ENCODE assay signal across 8 cellular contexts in the genomic region with DNA sequence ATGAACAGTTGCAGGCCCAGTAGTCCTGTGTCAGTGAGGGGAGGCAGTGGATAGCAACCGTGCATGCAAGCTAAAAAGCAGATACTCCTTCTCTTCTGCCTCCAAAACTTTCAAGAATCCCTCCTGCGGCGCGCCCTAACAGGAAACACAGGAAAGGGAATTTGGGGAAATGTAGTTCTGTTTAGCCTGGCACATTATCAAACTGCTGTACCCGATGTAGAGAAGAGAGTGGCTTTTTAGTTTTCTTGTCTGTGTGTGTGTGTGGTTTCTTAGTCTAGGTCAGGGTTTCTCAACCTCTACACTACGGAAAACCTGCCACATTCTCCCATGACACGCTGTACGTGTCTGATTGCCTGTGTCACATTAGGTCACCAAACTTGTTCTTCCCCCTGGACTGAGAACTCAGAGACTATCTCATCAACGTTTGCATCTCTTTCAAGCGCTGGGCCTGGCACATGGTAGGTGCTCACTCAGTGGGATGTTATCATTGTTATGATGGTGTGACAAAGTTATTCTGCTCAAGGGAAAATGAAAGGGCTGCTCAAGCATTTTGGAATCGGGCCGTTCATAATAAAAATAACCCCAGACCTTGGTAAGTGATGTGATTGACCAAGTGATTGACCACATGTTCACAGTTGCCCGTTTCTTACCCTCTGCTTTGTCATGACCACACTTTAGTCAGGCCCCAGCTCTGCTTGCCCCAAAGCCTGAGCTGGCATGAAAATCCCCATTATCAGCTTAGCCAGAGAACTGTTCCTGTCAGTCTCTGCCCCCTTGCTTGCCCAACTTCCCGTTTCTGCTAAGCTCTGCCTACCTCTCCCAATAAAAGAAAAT. TPM values are rescaled to one million over a fixed set of nuclear protein-coding genes. Genes with fewer than 3 reads are reported as not detected.
DNase-seq lines count a peak whose midpoint lies in the region; ATAC-seq, FAIRE-seq and TF ChIP-seq lines count a peak whose summit lies in the region.

No MANE protein-coding gene starts in this region.

- H3K36me3 ChIP-seq in KMS-11 (ENCODE audit: insufficient read depth) = no peaks in the 10 kb centered on the region

- peak overlapping the region; percentile 9 to 74 for H3K27ac Mint-ChIP-seq in natural killer cell

- peak overlapping the region; percentile 18 for H3K27ac ChIP-seq in C4-2B
- H3K27ac ChIP-seq in KMS-11 = peak overlapping the region; percentile 32

- peak overlapping the region; percentile 8 for H3K4me2 ChIP-seq in KMS-11

- no peak overlapping the region; the same call in 1 of the 2 replicates for H3K9ac ChIP-seq in KMS-11

- no peaks in the 10 kb centered on the region for H3K27me3 ChIP-seq in KMS-11 (ENCODE audit: insufficient read depth, low read depth)

- peak overlapping the region; percentile 60 for H2AFZ ChIP-seq in KMS-11 (ENCODE audit: low read depth)

- TF ChIP-seq CTCF in C4-2B (conservative IDR thresholded peaks at IDR 0.05) (no peak), KMS-11 (conservative IDR thresholded peaks at IDR 0.05; ENCODE audit: low read depth, low read length) (no peak), astrocyte of the spinal cord (IDR thresholded peaks at IDR 0.05; ENCODE audit: low read depth, low read length) (no peak), natural killer cell (IDR thresholded peaks at IDR 0.05) (no peak)

- ATAC-seq in natural killer cell = peak; percentile 78 to 81 (median 80)

- in situ Hi-C loops in astrocyte of the spinal cord (cut with HindIII; ENCODE audit: low sequenced_read_pairs) = loop anchor here (25.0 kb wide), 1 partner anchor 255 kb away; a partner anchor contains a TSS

- DNase-seq in astrocyte of the spinal cord (ENCODE audit: low read depth, low spot score) (peak; percentile 45), natural killer cell (peak; percentile 24), NCI-H2081 (lab: John Stamatoyannopoulos, UW) (no peak), NCI-H524 treated with DMSO at 0.1 percent for 48 hours (lab: John Stamatoyannopoulos, UW) (no peak), urothelium cell line (ENCODE audit: low spot score) (no peak), posterior cingulate gyrus (no peak)

- H3K27me3 Mint-ChIP-seq in natural killer cell (ENCODE audit: low read depth in 2 of 2) = peaks cover 10 to 35% of the 10 kb centered on the region in 2 donors

- peak overlapping the region; percentile 25 for H3K4me3 Mint-ChIP-seq in natural killer cell

- no peaks in the 10 kb centered on the region for H3K36me3 Mint-ChIP-seq in natural killer cell

- no peaks in the 10 kb centered on the region for H4K20me1 ChIP-seq in KMS-11 (ENCODE audit: insufficient read depth)

- no peaks in the 10 kb centered on the region for H3K9me3 Mint-ChIP-seq in natural killer cell

- no peaks in the 10 kb centered on the region for H3K79me2 ChIP-seq in KMS-11 (ENCODE audit: insufficient read depth, low read depth)

- intact Hi-C loops in natural killer cell (cut with micrococcal nuclease) (no loop called here), posterior cingulate gyrus (cut with DNase I) (no loop called here)

- H3K4me3 ChIP-seq in KMS-11 (IDR thresholded peaks at IDR 0.05; ENCODE audit: insufficient read depth, low read depth, low read length) = no peak overlapping the region
- no peak overlapping the region for H3K4me3 ChIP-seq in astrocyte of the spinal cord (ENCODE audit: low read depth, low read length)

- no peak for FAIRE-seq in urothelium cell line (lab: Jason Lieb, UNC)

- peaks cover 19% of the 10 kb centered on the region for H3K4me1 ChIP-seq in KMS-11 (ENCODE audit: low read depth, poor library complexity, severe bottlenecking)

- peaks cover 28% of the 10 kb centered on the region in 2 donors for H3K4me1 Mint-ChIP-seq in natural killer cell

RNA-seq across cellular contexts. Expression of a gene that starts 33.2 kb away (rescaled TPM):
- not detected for total RNA-seq in natural killer cell

Comparison
In these comparisons a context has a peak if more than half of its experiments do, and no peak if none do; other contexts are left out.
1. DNase-seq: peak in astrocyte of the spinal cord (single experiment) and natural killer cell (single experiment); none in NCI-H2081 (0 of 2), NCI-H524 treated with DMSO at 0.1 percent for 48 hours (single experiment), urothelium cell line (single experiment) and posterior cingulate gyrus (0 of 10).